Comparison of ENCODE assay signal across 13 cellular contexts in the genomic region with DNA sequence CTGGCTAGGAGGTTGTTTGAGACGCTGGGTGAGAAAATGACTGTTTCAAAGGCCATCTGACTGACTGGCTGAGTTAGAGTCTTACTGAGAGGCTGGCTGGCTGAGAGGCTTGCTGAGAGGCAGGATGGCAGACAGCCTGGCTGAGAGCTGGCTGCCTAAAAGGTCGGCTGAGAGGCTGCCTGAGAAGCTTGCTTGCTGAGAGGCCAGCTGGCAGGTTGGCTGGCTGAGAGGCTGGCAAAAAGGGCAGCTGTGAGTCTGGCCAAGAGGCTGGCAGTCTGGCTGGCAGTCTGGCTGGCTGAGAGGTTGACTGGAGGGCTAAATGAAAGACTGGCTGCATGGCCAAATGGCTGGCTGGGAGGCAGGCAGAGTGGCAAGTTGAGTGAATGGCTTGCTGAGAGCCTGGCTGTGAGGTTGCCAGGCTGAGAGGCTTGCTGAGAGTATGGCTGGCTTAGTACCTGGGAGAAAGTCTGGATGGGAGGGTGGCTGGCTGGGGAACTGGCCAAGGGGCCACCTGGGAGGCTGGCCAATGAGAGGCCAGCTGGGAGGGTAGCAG. TPM values are rescaled to one million over a fixed set of nuclear protein-coding genes. Genes with fewer than 3 reads are reported as not detected.
A peak's percentile ranks its signal among the peaks of the same experiment; 100 is the strongest.
DNase-seq lines count a peak whose midpoint lies in the region; ATAC-seq, FAIRE-seq and TF ChIP-seq lines count a peak whose summit lies in the region.
"Had no signal": no experiment of that assay in that cellular context is flagged by ENCODE, and none has a peak within 500 bp of the region (broad histone marks: within the 10 kb centered on the region; RNA-seq: fewer than 3 reads in every experiment).

No MANE protein-coding gene starts in this region.

- DNase-seq in NCI-H1092 (lab: John Stamatoyannopoulos, UW) (peak; percentile 94), Peyer's patch (no peak), right atrium auricular region (ENCODE audit: low spot score) (no peak), stomach (peak; percentile 84), progenitor cell of endocrine pancreas (ENCODE audit: low spot score, unreplicated experiment) (no peak), GM12891 (ENCODE audit: insufficient read length, low spot score) (no peak), type B pancreatic cell (ENCODE audit: extremely low spot score, unreplicated experiment) (no peak)
- DNase-seq: activated effector memory CD4-positive, alpha-beta T cell treated with Interleukin-2 at 50 U/mL for 16 hours; CD8-positive, alpha-beta memory T cell; NCI-H2171 had no signal

- H3K27ac ChIP-seq in Peyer's patch = peak overlapping the region in 3 of 4 donors; percentile 38 to 57 (median 44)
- H3K27ac ChIP-seq in right atrium auricular region = peak overlapping the region; percentile 36 to 76
- H3K27ac ChIP-seq in stomach = peak overlapping the region; percentile 46 to 78 (median 74)
- H3K27ac ChIP-seq: SK-N-MC had no signal

- H3K27me3 Mint-ChIP-seq in progenitor cell of endocrine pancreas (peaks cover 47% of the 10 kb centered on the region), type B pancreatic cell (peaks cover 11% of the 10 kb centered on the region)

- FAIRE-seq in GM12891 (lab: Jason Lieb, UNC) = no peak

- no peak for ATAC-seq in GM18861 (IDR thresholded peaks at IDR 0.05; ENCODE audit: unreplicated experiment)

- TF ChIP-seq CTCF in Peyer's patch (IDR thresholded peaks at IDR 0.05) = no peak
- no peak for TF ChIP-seq CTCF in right atrium auricular region (IDR thresholded peaks at IDR 0.05)
- no peak for TF ChIP-seq CTCF in stomach (IDR thresholded peaks at IDR 0.05)
- TF ChIP-seq CTCF in progenitor cell of endocrine pancreas (IDR thresholded peaks at IDR 0.05; ENCODE audit: unreplicated experiment) = no peak
- TF ChIP-seq CTCF in type B pancreatic cell (conservative IDR thresholded peaks at IDR 0.05) = no peak

- H3K36me3 ChIP-seq in Peyer's patch (no peaks in the 10 kb centered on the region), right atrium auricular region (no peaks in the 10 kb centered on the region), stomach (no peaks in the 10 kb centered on the region)

- H3K9me3 ChIP-seq in Peyer's patch (no peaks in the 10 kb centered on the region), right atrium auricular region (no peaks in the 10 kb centered on the region), stomach (no peaks in the 10 kb centered on the region)

- H3K36me3 Mint-ChIP-seq in progenitor cell of endocrine pancreas (ENCODE audit: insufficient read depth) (no peaks in the 10 kb centered on the region), type B pancreatic cell (no peaks in the 10 kb centered on the region)
- H3K36me3 Mint-ChIP-seq: CD8-positive, alpha-beta memory T cell had no signal

- no peaks in the 10 kb centered on the region for H3K4me1 ChIP-seq in Peyer's patch
- peaks cover 0 to 28% of the 10 kb centered on the region in 2 donors for H3K4me1 ChIP-seq in right atrium auricular region
- peaks cover 32 to 49% (median 36%) of the 10 kb centered on the region in 4 donors for H3K4me1 ChIP-seq in stomach

- WGBS in stomach, 5 donors = 15 to 40% (median 33%) methylated on average over 2 of the region's 2 CpGs

- no peak overlapping the region for H3K27ac Mint-ChIP-seq in progenitor cell of endocrine pancreas
- H3K27ac Mint-ChIP-seq in type B pancreatic cell = no peak overlapping the region
- H3K27ac Mint-ChIP-seq: CD8-positive, alpha-beta memory T cell; stimulated activated naive CD8-positive, alpha-beta T cell treated with anti-CD3 and anti-CD28 coated beads, Interleukin-15, Interleukin-2, amounts not matched to agents 100 ng/mL and 50 ng/mL, for 24 hours had no signal

- H3K27me3 ChIP-seq in Peyer's patch (no peaks in the 10 kb centered on the region), right atrium auricular region (no peaks in the 10 kb centered on the region), stomach (no peaks in the 10 kb centered on the region)

- no peak for TF ChIP-seq EP300 in stomach (IDR thresholded peaks at IDR 0.05)

- H3K9me3 Mint-ChIP-seq in progenitor cell of endocrine pancreas (ENCODE audit: low read depth) (no peaks in the 10 kb centered on the region), type B pancreatic cell (no peaks in the 10 kb centered on the region)
- H3K9me3 Mint-ChIP-seq: CD8-positive, alpha-beta memory T cell; stimulated activated naive CD8-positive, alpha-beta T cell treated with anti-CD3 and anti-CD28 coated beads, Interleukin-15, Interleukin-2, amounts not matched to agents 100 ng/mL and 50 ng/mL, for 24 hours had no signal

- no peak overlapping the region for H3K4me3 Mint-ChIP-seq in progenitor cell of endocrine pancreas (ENCODE audit: low read depth)
- H3K4me3 Mint-ChIP-seq in type B pancreatic cell = no peak overlapping the region
- H3K4me3 Mint-ChIP-seq: CD8-positive, alpha-beta memory T cell; stimulated activated naive CD8-positive, alpha-beta T cell treated with anti-CD3 and anti-CD28 coated beads, Interleukin-15, Interleukin-2, amounts not matched to agents 100 ng/mL and 50 ng/mL, for 24 hours had no signal

- H3K4me1 Mint-ChIP-seq in progenitor cell of endocrine pancreas (ENCODE audit: low read depth) = no peaks in the 10 kb centered on the region
- H3K4me1 Mint-ChIP-seq in type B pancreatic cell (ENCODE audit: unreplicated experiment) = no peaks in the 10 kb centered on the region
- H3K4me1 Mint-ChIP-seq: CD8-positive, alpha-beta memory T cell had no signal

- no peak for TF ChIP-seq POLR2A in Peyer's patch (IDR thresholded peaks at IDR 0.05)
- TF ChIP-seq POLR2A in stomach (IDR thresholded peaks at IDR 0.05) = no peak
- no peak for TF ChIP-seq POLR2A in GM12891 (IDR thresholded peaks at IDR 0.05; ENCODE audit: low read depth, low read length)

- intact Hi-C loops in stomach (cut with DNase I; ENCODE audit: low total_unique reads) = no loop called here

- H3K4me3 ChIP-seq in Peyer's patch = no peak overlapping the region
- H3K4me3 ChIP-seq in right atrium auricular region = no peak overlapping the region
- H3K4me3 ChIP-seq in stomach = no peak overlapping the region
- H3K4me3 ChIP-seq: SK-N-MC had no signal

TF ChIP-seq in GM12891, 5 proteins besides CTCF, POLR2A, EP300 and RAD21:
- no peak for TF ChIP-seq POLR2AphosphoS5 (IDR thresholded peaks at IDR 0.05; ENCODE audit: low read depth, low read length)
- TF ChIP-seq TAF1 (IDR thresholded peaks at IDR 0.05; ENCODE audit: low read depth, low read length) = no peak
- no peak for TF ChIP-seq SPI1 (IDR thresholded peaks at IDR 0.05; ENCODE audit: low read depth, low read length)
- TF ChIP-seq POU2F2 (IDR thresholded peaks at IDR 0.05; ENCODE audit: low read depth, low read length) = no peak
- TF ChIP-seq PAX5 (IDR thresholded peaks at IDR 0.05; ENCODE audit: insufficient read depth, low read length, severe bottlenecking) = no peak

RNA-seq across cellular contexts. Expression of gene ACSM2B, which starts 35.3 kb away (rescaled TPM):
- total RNA-seq in Peyer's patch (not detected), right atrium auricular region (not detected), stomach (1 to 10 TPM in 1 of 5 donors, not detected in 4; 1.8 TPM), progenitor cell of endocrine pancreas (not detected in 2 replicates), type B pancreatic cell (ENCODE audit: low replicate concordance) (2.4 TPM in 1 of 2 replicates, not detected in the other)
- under 1 TPM in 1 of 3 donors, not detected in 2; 0.20 TPM for polyA plus RNA-seq in stomach
- polyA plus RNA-seq in GM12891 (2012; ENCODE audit: low read depth, missing spikeins) = not detected
- total RNA-seq: CD8-positive, alpha-beta memory T cell had no signal
- polyA plus RNA-seq: CD8-positive, alpha-beta memory T cell had no signal

Comparison
In these comparisons a context has a peak if more than half of its experiments do, and no peak if none do; other contexts are left out.
1. DNase-seq: peak in NCI-H1092 (single experiment) and stomach (single experiment); none in Peyer's patch (0 of 3), right atrium auricular region (single experiment), progenitor cell of endocrine pancreas (single experiment), GM12891 (single experiment) and type B pancreatic cell (single experiment).
2. Peak in every context shown above with its lines, with median percentiles within 50 percentile points of each other: H3K27ac ChIP-seq.